19 cellular contexts compared by ENCODE assay signal in genomic region chr10:6123467-6124042, GRCh38. TPM values are rescaled to one million over a fixed set of nuclear protein-coding genes. Genes with fewer than 3 reads are reported as not detected.
A peak's percentile ranks its signal among the peaks of the same experiment; 100 is the strongest.
DNase-seq lines count a peak whose midpoint lies in the region; ATAC-seq and TF ChIP-seq lines count a peak whose summit lies in the region.
"Had no signal": no experiment of that assay in that cellular context is flagged by ENCODE, and none has a peak within 500 bp of the region (broad histone marks: within the 10 kb centered on the region; RNA-seq: fewer than 3 reads in every experiment).

No MANE protein-coding gene starts in this region.

- intact Hi-C loops in activated CD4-positive, alpha-beta memory T cell treated with anti-CD3 and anti-CD28 coated beads for 36 hours (cut with micrococcal nuclease): no loop called here
- intact Hi-C loops in A673 (cut with micrococcal nuclease; ENCODE audit: unreplicated experiment): no loop called here

- POLR2A ChIA-PET in activated CD4-positive, alpha-beta memory T cell treated with anti-CD3 and anti-CD28 coated beads for 36 hours (lab: Charles Lee): interaction anchor here (1.7 kb wide), 2 partner anchors 13 to 79 kb away, joined by 4 to 7 read pairs; partner anchors contain the start of gene PFKFB3
- POLR2A ChIA-PET in A673 (lab: Charles Lee; ENCODE audit: low non-redundant PET): no interaction called here

- H3K4me3 Mint-ChIP-seq in activated CD4-positive, alpha-beta memory T cell treated with anti-CD3 and anti-CD28 coated beads for 36 hours: no peak overlapping the region
- H3K4me3 Mint-ChIP-seq: immature natural killer cell, memory B cell, neural crest cell had no signal

- H3K4me1 Mint-ChIP-seq in activated CD4-positive, alpha-beta memory T cell treated with anti-CD3 and anti-CD28 coated beads for 36 hours (ENCODE audit: low read depth): peaks cover 29% of the 10 kb centered on the region
- H3K4me1 Mint-ChIP-seq: memory B cell had no signal

- no peak overlapping the region for H3K27ac Mint-ChIP-seq in activated CD4-positive, alpha-beta memory T cell treated with anti-CD3 and anti-CD28 coated beads for 36 hours
- H3K27ac Mint-ChIP-seq: immature natural killer cell, memory B cell had no signal

- H3K27me3 ChIP-seq in neutrophil (no peaks in the 10 kb centered on the region), A673 (replicated peaks; ENCODE audit: insufficient read depth, low read depth, low read length, poor library complexity) (no peaks in the 10 kb centered on the region)
- H3K27me3 ChIP-seq: body of pancreas had no signal

- BruUV-seq in A673 (replicated peaks; lab: Mats Ljungman, UMichigan): no TSS peak

- H3K4me3 ChIP-seq in GM12865 (ENCODE audit: low read depth, low read length) (no peak overlapping the region), neutrophil (ENCODE audit: low read depth in 1 of 2, low read length in 1 of 2) (no peak overlapping the region), A673 (ENCODE audit: low read depth, low read length, poor library complexity, severe bottlenecking) (no peak overlapping the region)
- H3K4me3 ChIP-seq: body of pancreas had no signal

- H3K4me1 ChIP-seq in neutrophil (ENCODE audit: control insufficient read depth in 1 of 2, insufficient read depth in 1 of 2, low read depth in 1 of 2, low read length in 1 of 2): peaks cover 44 to 47% of the 10 kb centered on the region in 2 experiments
- peaks cover 10% of the 10 kb centered on the region for H3K4me1 ChIP-seq in A673 (ENCODE audit: insufficient read depth, low read length, poor library complexity, severe bottlenecking)

- H3K9me3 Mint-ChIP-seq in activated CD4-positive, alpha-beta memory T cell treated with anti-CD3 and anti-CD28 coated beads for 36 hours: no peaks in the 10 kb centered on the region
- H3K9me3 Mint-ChIP-seq: immature natural killer cell, memory B cell, neural crest cell had no signal

- TF ChIP-seq CTCF in GM12865 (IDR thresholded peaks at IDR 0.05; ENCODE audit: insufficient read depth, low read depth, low read length, missing control alignments) (no peak), neutrophil (IDR thresholded peaks at IDR 0.05) (no peak), A673 (conservative IDR thresholded peaks at IDR 0.05; ENCODE audit: low read depth, low read length) (no peak)

- H3K27me3 Mint-ChIP-seq in activated CD4-positive, alpha-beta memory T cell treated with anti-CD3 and anti-CD28 coated beads for 36 hours: no peaks in the 10 kb centered on the region

- H3K36me3 ChIP-seq in neutrophil (no peaks in the 10 kb centered on the region), A673 (ENCODE audit: insufficient read depth, low read length, poor library complexity, severe bottlenecking) (no peaks in the 10 kb centered on the region)

- DNase-seq in GM12865 (ENCODE audit: low read depth): peak; percentile 74
- DNase-seq in Kasumi-1 (lab: John Stamatoyannopoulos, UW): peak; percentile 27 to 40
- DNase-seq in activated CD4-positive, alpha-beta memory T cell treated with anti-CD3 and anti-CD28 coated beads for 36 hours: peak; percentile 27
- DNase-seq in A673 (ENCODE audit: low spot score): no peak
- no peak for DNase-seq in NCI-H748 (lab: John Stamatoyannopoulos, UW; ENCODE audit: unreplicated experiment)
- DNase-seq in RKO (ENCODE audit: low spot score): no peak
- DNase-seq: activated CD8-positive, alpha-beta memory T cell treated with anti-CD3 and anti-CD28 coated beads, Interleukin-2, amount 50 U/mL, for 4 hours; activated naive CD4-positive, alpha-beta T cell treated with Interleukin-2 at 50 U/mL for 16 hours; AML-193; body of pancreas; erythroblast; glutamatergic neuron; immature natural killer cell; NCI-H748 treated with DMSO at 0.1 percent for 48 hours had no signal

- H3K27ac ChIP-seq in neutrophil: peak overlapping the region; percentile 89
- no peak overlapping the region for H3K27ac ChIP-seq in A673 (ENCODE audit: low read depth, low read length, poor library complexity, severe bottlenecking)
- H3K27ac ChIP-seq: body of pancreas had no signal

- no peak for ATAC-seq in GM19467 (IDR thresholded peaks at IDR 0.05; ENCODE audit: unreplicated experiment)
- ATAC-seq: activated CD4-positive, CD25-positive, alpha-beta regulatory T cell treated with anti-CD3 and anti-CD28 coated beads, Interleukin-2, amount 50 U/mL, for 24 hours; body of pancreas had no signal

- H3K36me3 Mint-ChIP-seq in activated CD4-positive, alpha-beta memory T cell treated with anti-CD3 and anti-CD28 coated beads for 36 hours: no peaks in the 10 kb centered on the region
- H3K36me3 Mint-ChIP-seq: immature natural killer cell, memory B cell had no signal

- CTCF ChIA-PET in activated CD4-positive, alpha-beta memory T cell treated with anti-CD3 and anti-CD28 coated beads for 36 hours (lab: Charles Lee): interaction anchor here (2.1 kb wide), 1 partner anchor 278 kb away, joined by 6 read pairs; no protein-coding TSS in a partner anchor
- CTCF ChIA-PET in A673 (lab: Charles Lee): no interaction called here

- no peaks in the 10 kb centered on the region for H3K9me3 ChIP-seq in neutrophil
- H3K9me3 ChIP-seq in A673 (ENCODE audit: low read depth, low read length, poor library complexity, severe bottlenecking): no peaks in the 10 kb centered on the region
- H3K9me3 ChIP-seq: body of pancreas had no signal

RNA-seq across cellular contexts. Expression of gene RBM17, which starts 34.7 kb away (rescaled TPM):
- 100 to 1,000 TPM; 151 to 155 TPM for total RNA-seq in activated CD4-positive, alpha-beta memory T cell treated with anti-CD3 and anti-CD28 coated beads for 36 hours
- total RNA-seq in A673 (2021): 195 and 200 TPM in 2 replicates

Comparison
In these comparisons a context has a peak if more than half of its experiments do, and no peak if none do; other contexts are left out.
1. DNase-seq: peak in GM12865 (single experiment), Kasumi-1 (2 of 2) and activated CD4-positive, alpha-beta memory T cell treated with anti-CD3 and anti-CD28 coated beads for 36 hours (single experiment); none in A673 (single experiment), NCI-H748 (single experiment) and RKO (single experiment).